ENCODE assay signal across 10 cellular contexts in genomic region chr10:131242007-131242406, GRCh38.
A peak's percentile ranks its signal among the peaks of the same experiment; 100 is the strongest.
DNase-seq lines count a peak whose midpoint lies in the region; TF ChIP-seq lines count a peak whose summit lies in the region.
"Had no signal": no experiment of that assay in that cellular context is flagged by ENCODE, and none has a peak within 500 bp of the region (broad histone marks: within the 10 kb centered on the region; RNA-seq: fewer than 3 reads in every experiment).

No MANE protein-coding gene starts in this region.

- peak; percentile 60 for DNase-seq in activated CD4-positive, alpha-beta T cell treated with anti-CD3 and anti-CD28 coated beads, Interleukin-2, amount 10 ng/mL, durations not matched to agents 24 days and 14 days
- no peak for DNase-seq in activated CD4-positive, alpha-beta T cell treated with anti-CD3 and anti-CD28 coated beads, Interleukin-2, amount 10 ng/mL, durations not matched to agents 7 days and 5 days
- DNase-seq in MM.1S (no peak), dorsolateral prefrontal cortex (peak in 3 of 10 donors; percentile 14 to 30 (median 17)), progenitor cell of endocrine pancreas (ENCODE audit: low spot score, unreplicated experiment) (peak; percentile 37), HuH-7.5 (ENCODE audit: low spot score) (no peak), T-helper 2 cell (no peak), coronary artery (ENCODE audit: low spot score) (no peak)
- DNase-seq: natural killer cell, NCI-H2081 treated with DMSO at 0.1 percent for 48 hours had no signal

- H3K4me3 Mint-ChIP-seq in activated CD4-positive, alpha-beta T cell treated with anti-CD3 and anti-CD28 coated beads, Interleukin-2, amount 10 ng/mL, durations not matched to agents 24 days and 14 days, result no peak overlapping the region
- no peak overlapping the region for H3K4me3 Mint-ChIP-seq in activated CD4-positive, alpha-beta T cell treated with anti-CD3 and anti-CD28 coated beads, Interleukin-2, amount 10 ng/mL, durations not matched to agents 7 days and 5 days
- no peak overlapping the region for H3K4me3 Mint-ChIP-seq in progenitor cell of endocrine pancreas (ENCODE audit: low read depth)
- H3K4me3 Mint-ChIP-seq: natural killer cell had no signal

- H2AFZ ChIP-seq in MM.1S (ENCODE audit: low read length), result no peak overlapping the region

- H3K27me3 Mint-ChIP-seq in activated CD4-positive, alpha-beta T cell treated with anti-CD3 and anti-CD28 coated beads, Interleukin-2, amount 10 ng/mL, durations not matched to agents 24 days and 14 days, result no peaks in the 10 kb centered on the region
- no peaks in the 10 kb centered on the region for H3K27me3 Mint-ChIP-seq in activated CD4-positive, alpha-beta T cell treated with anti-CD3 and anti-CD28 coated beads, Interleukin-2, amount 10 ng/mL, durations not matched to agents 7 days and 5 days
- peaks cover 33% of the 10 kb centered on the region for H3K27me3 Mint-ChIP-seq in progenitor cell of endocrine pancreas

- no peaks in the 10 kb centered on the region for H3K4me1 Mint-ChIP-seq in activated CD4-positive, alpha-beta T cell treated with anti-CD3 and anti-CD28 coated beads, Interleukin-2, amount 10 ng/mL, durations not matched to agents 24 days and 14 days
- no peaks in the 10 kb centered on the region for H3K4me1 Mint-ChIP-seq in activated CD4-positive, alpha-beta T cell treated with anti-CD3 and anti-CD28 coated beads, Interleukin-2, amount 10 ng/mL, durations not matched to agents 7 days and 5 days
- H3K4me1 Mint-ChIP-seq in progenitor cell of endocrine pancreas (ENCODE audit: low read depth), result no peaks in the 10 kb centered on the region
- H3K4me1 Mint-ChIP-seq: natural killer cell had no signal

- POLR2A ChIA-PET in activated CD4-positive, alpha-beta T cell treated with anti-CD3 and anti-CD28 coated beads, Interleukin-2, amount 10 ng/mL, durations not matched to agents 7 days and 5 days (lab: Charles Lee), result no interaction called here

- H3K27me3 ChIP-seq in MM.1S (replicated peaks; ENCODE audit: insufficient read depth, low read length), result no peaks in the 10 kb centered on the region
- peaks cover 0 to 29% (median 5%) of the 10 kb centered on the region in 45 donors for H3K27me3 ChIP-seq in dorsolateral prefrontal cortex

- no peak overlapping the region for H3K4me3 ChIP-seq in MM.1S (ENCODE audit: low read length)
- no peak overlapping the region for H3K4me3 ChIP-seq in dorsolateral prefrontal cortex
- H3K4me3 ChIP-seq in coronary artery, result no peak overlapping the region

- H3K36me3 Mint-ChIP-seq in activated CD4-positive, alpha-beta T cell treated with anti-CD3 and anti-CD28 coated beads, Interleukin-2, amount 10 ng/mL, durations not matched to agents 24 days and 14 days (ENCODE audit: low read depth), result no peaks in the 10 kb centered on the region
- no peaks in the 10 kb centered on the region for H3K36me3 Mint-ChIP-seq in activated CD4-positive, alpha-beta T cell treated with anti-CD3 and anti-CD28 coated beads, Interleukin-2, amount 10 ng/mL, durations not matched to agents 7 days and 5 days (ENCODE audit: low read depth)
- no peaks in the 10 kb centered on the region for H3K36me3 Mint-ChIP-seq in progenitor cell of endocrine pancreas (ENCODE audit: insufficient read depth)
- H3K36me3 Mint-ChIP-seq: natural killer cell had no signal

- CTCF ChIA-PET in activated CD4-positive, alpha-beta T cell treated with anti-CD3 and anti-CD28 coated beads, Interleukin-2, amount 10 ng/mL, durations not matched to agents 7 days and 5 days (lab: Charles Lee), result no interaction called here

- H3F3A ChIP-seq in MM.1S (ENCODE audit: insufficient read depth, low read length), result no peaks in the 10 kb centered on the region

- H3K9ac ChIP-seq in MM.1S (ENCODE audit: low read length), result no peak overlapping the region

- H4K20me1 ChIP-seq in MM.1S (ENCODE audit: insufficient read depth, low read length), result no peaks in the 10 kb centered on the region

- no peaks in the 10 kb centered on the region for H3K9me3 Mint-ChIP-seq in activated CD4-positive, alpha-beta T cell treated with anti-CD3 and anti-CD28 coated beads, Interleukin-2, amount 10 ng/mL, durations not matched to agents 24 days and 14 days
- H3K9me3 Mint-ChIP-seq in activated CD4-positive, alpha-beta T cell treated with anti-CD3 and anti-CD28 coated beads, Interleukin-2, amount 10 ng/mL, durations not matched to agents 7 days and 5 days, result no peaks in the 10 kb centered on the region
- H3K9me3 Mint-ChIP-seq in progenitor cell of endocrine pancreas (ENCODE audit: low read depth), result no peaks in the 10 kb centered on the region
- H3K9me3 Mint-ChIP-seq: natural killer cell had no signal

- no peaks in the 10 kb centered on the region for H3K36me3 ChIP-seq in MM.1S (replicated peaks; ENCODE audit: insufficient read depth, low read length)

- H3K27ac Mint-ChIP-seq in activated CD4-positive, alpha-beta T cell treated with anti-CD3 and anti-CD28 coated beads, Interleukin-2, amount 10 ng/mL, durations not matched to agents 24 days and 14 days, result no peak overlapping the region
- H3K27ac Mint-ChIP-seq in activated CD4-positive, alpha-beta T cell treated with anti-CD3 and anti-CD28 coated beads, Interleukin-2, amount 10 ng/mL, durations not matched to agents 7 days and 5 days, result no peak overlapping the region
- no peak overlapping the region for H3K27ac Mint-ChIP-seq in progenitor cell of endocrine pancreas
- H3K27ac Mint-ChIP-seq: natural killer cell had no signal

- H3K27ac ChIP-seq in MM.1S (ENCODE audit: low read length) (no peak overlapping the region), dorsolateral prefrontal cortex (no peak overlapping the region), coronary artery (no peak overlapping the region)

- H3K4me1 ChIP-seq in MM.1S (ENCODE audit: low read length), result no peaks in the 10 kb centered on the region

- H3K9me3 ChIP-seq in MM.1S (replicated peaks; ENCODE audit: insufficient read depth, low read length), result no peaks in the 10 kb centered on the region

- H3K79me2 ChIP-seq in MM.1S (ENCODE audit: low read length), result no peaks in the 10 kb centered on the region

- intact Hi-C loops in activated CD4-positive, alpha-beta T cell treated with anti-CD3 and anti-CD28 coated beads, Interleukin-2, amount 10 ng/mL, durations not matched to agents 24 days and 14 days (cut with micrococcal nuclease), result loop anchor here (5.0 kb wide), 1 partner anchor 635 kb away; no protein-coding TSS in a partner anchor
- intact Hi-C loops in dorsolateral prefrontal cortex (cut with DNase I), result no loop called here

- peak; percentile 21; the same call in 1 of the 2 replicates for TF ChIP-seq CTCF in MM.1S (IDR thresholded peaks at IDR 0.05; ENCODE audit: low read length)
- peak in 34 of 56 donors; percentile 12 to 52 (median 32) for TF ChIP-seq CTCF in dorsolateral prefrontal cortex (IDR thresholded peaks at IDR 0.05 in 54 of 56, conservative IDR thresholded peaks at IDR 0.05 in 2 of 56; ENCODE audit: low read depth in 1 of 56, partially characterized antibody in 56 of 56)
- TF ChIP-seq CTCF in progenitor cell of endocrine pancreas (IDR thresholded peaks at IDR 0.05; ENCODE audit: unreplicated experiment), result peak; percentile 67
- TF ChIP-seq CTCF in coronary artery (IDR thresholded peaks at IDR 0.05), result no peak

- no peak overlapping the region for H3K4me2 ChIP-seq in MM.1S (ENCODE audit: low read depth, low read length)

- H3K9me2 ChIP-seq in MM.1S (replicated peaks; ENCODE audit: insufficient read depth, low read length), result no peaks in the 10 kb centered on the region

Comparison
In these comparisons a context has a peak if more than half of its experiments do, and no peak if none do; other contexts are left out.
1. DNase-seq: peak in activated CD4-positive, alpha-beta T cell treated with anti-CD3 and anti-CD28 coated beads, Interleukin-2, amount 10 ng/mL, durations not matched to agents 24 days and 14 days (single experiment) and progenitor cell of endocrine pancreas (single experiment); none in activated CD4-positive, alpha-beta T cell treated with anti-CD3 and anti-CD28 coated beads, Interleukin-2, amount 10 ng/mL, durations not matched to agents 7 days and 5 days (single experiment), MM.1S (single experiment), HuH-7.5 (single experiment), T-helper 2 cell (0 of 5) and coronary artery (single experiment).